26 cellular contexts compared by ENCODE assay signal in the genomic region with DNA sequence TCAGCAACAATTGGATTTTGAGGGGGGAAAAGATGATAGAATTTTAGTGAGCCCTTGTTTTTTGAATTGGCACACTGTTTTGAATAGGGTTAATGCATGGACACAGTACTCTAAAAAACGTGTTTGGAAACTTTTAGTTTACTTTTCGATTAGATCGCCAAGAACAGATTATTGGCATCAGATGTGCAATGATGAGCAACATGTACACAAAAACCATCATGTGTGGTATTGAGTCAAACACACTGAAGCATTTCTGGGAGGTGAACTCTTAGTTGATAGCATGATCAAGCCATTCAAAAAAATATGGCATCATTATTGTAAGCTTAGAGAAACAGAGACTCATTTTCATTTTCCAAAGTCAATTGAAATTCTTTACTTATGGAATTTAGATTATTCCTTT.
"Had no signal": no experiment of that assay in that cellular context is flagged by ENCODE, and none has a peak within 500 bp of the region (broad histone marks: within the 10 kb centered on the region; RNA-seq: fewer than 3 reads in every experiment).

No MANE protein-coding gene starts in this region.

- DNase-seq: islet precursor cell; left ventricle myocardium inferior; mesendoderm; naive B cell; natural killer cell; nephron progenitor cell; occipital lobe; psoas muscle; right lobe of liver; stimulated activated CD4-positive, alpha-beta T cell treated with anti-CD3 and anti-CD28 coated beads, Interleukin-12 subunit alpha, Interleukin-12 subunit beta, amount 100 ng/mL, for 4 hours; stimulated activated CD4-positive, alpha-beta T cell treated with anti-CD3 and anti-CD28 coated beads, Interleukin-15, amount 100 ng/mL, for 24 hours; stimulated activated CD4-positive, alpha-beta T cell treated with anti-CD3 and anti-CD28 coated beads, Interleukin-2, amount 100 ng/mL, for 24 hours; stimulated activated CD4-positive, alpha-beta T cell treated with anti-CD3 and anti-CD28 coated beads, Interleukin-4, amount 100 ng/mL, for 1 hour; stimulated activated naive B cell treated with anti-CD40 and anti-IgM and Interleukin-4, amounts not matched to agents 10 μg/mL and 1 μg/mL and 100 μg/mL, for 72 hours; stimulated activated naive CD8-positive, alpha-beta T cell treated with anti-CD3 and anti-CD28 coated beads, Interleukin-15, Interleukin-2, amounts not matched to agents 100 U/mL and 50 U/mL, for 24 hours; stomach; testis; thyroid gland; transverse colon; upper lobe of left lung had no signal

- H2AFZ ChIP-seq: neural progenitor cell, parathyroid adenoma had no signal

- H3K9ac ChIP-seq: neural progenitor cell, parathyroid adenoma had no signal

- H3K4me2 ChIP-seq: neural progenitor cell had no signal

- H3K4me3 ChIP-seq: left ventricle myocardium inferior, lung, neural progenitor cell, psoas muscle, right atrium auricular region, right lobe of liver, skin epidermis, stomach, testis, thyroid gland, transverse colon, upper lobe of left lung had no signal

- H3K4me1 ChIP-seq: left ventricle myocardium inferior, neural progenitor cell, parathyroid adenoma, psoas muscle, right atrium auricular region, right lobe of liver, stomach, testis, thyroid gland, transverse colon, upper lobe of left lung had no signal

- H3K79me2 ChIP-seq: parathyroid adenoma had no signal

- H3K36me3 ChIP-seq: left ventricle myocardium inferior, neural progenitor cell, neutrophil, right atrium auricular region, right lobe of liver, stomach, thyroid gland, transverse colon, upper lobe of left lung had no signal

- H3K27me3 ChIP-seq: neural progenitor cell, neutrophil, right atrium auricular region, right lobe of liver, stomach, testis, thyroid gland, transverse colon, upper lobe of left lung had no signal

- H3K27ac ChIP-seq: left ventricle myocardium inferior, neural progenitor cell, neutrophil, parathyroid adenoma, psoas muscle, right atrium auricular region, right lobe of liver, skin epidermis, stomach, testis, thyroid gland, transverse colon, upper lobe of left lung had no signal

- H3K9me3 ChIP-seq: left ventricle myocardium inferior, neutrophil, psoas muscle, right atrium auricular region, right lobe of liver, stomach, testis, thyroid gland, transverse colon, upper lobe of left lung had no signal
